In genomic region chr3:159852821-159853505, GRCh38 we compare ENCODE assay signal across 9 cellular contexts. TPM values are rescaled to one million over a fixed set of nuclear protein-coding genes. Genes with fewer than 3 reads are reported as not detected.
A peak's percentile ranks its signal among the peaks of the same experiment; 100 is the strongest.
DNase-seq lines count a peak whose midpoint lies in the region; ATAC-seq and TF ChIP-seq lines count a peak whose summit lies in the region.
"Had no signal": no experiment of that assay in that cellular context is flagged by ENCODE, and none has a peak within 500 bp of the region (broad histone marks: within the 10 kb centered on the region; RNA-seq: fewer than 3 reads in every experiment).

No MANE protein-coding gene starts in this region.

- TF ChIP-seq CTCF in BE2C (IDR thresholded peaks at IDR 0.05; ENCODE audit: low read depth, low read length) (no peak), colonic mucosa (IDR thresholded peaks at IDR 0.05) (no peak), lower lobe of right lung (IDR thresholded peaks at IDR 0.05) (no peak)

- DNase-seq in BE2C (peak; percentile 52), HPDE6-E6E7 (ENCODE audit: extremely low spot score) (peak; percentile 28), colonic mucosa (no peak), lower lobe of right lung (peak; percentile 82)
- no peak for DNase-seq in effector memory CD4-positive, alpha-beta T cell
- no peak for DNase-seq in naive thymus-derived CD8-positive, alpha-beta T cell

- POLR2A ChIA-PET in naive thymus-derived CD8-positive, alpha-beta T cell (lab: Charles Lee) = interaction anchor here (0.6 kb wide), 1 partner anchor 82 kb away, joined by 3 read pairs; no protein-coding TSS in a partner anchor

- intact Hi-C loops in colonic mucosa (cut with DNase I) (no loop called here), lower lobe of right lung (cut with DNase I) (no loop called here)

- H3K27ac Mint-ChIP-seq in naive thymus-derived CD8-positive, alpha-beta T cell = no peak overlapping the region
- H3K27ac Mint-ChIP-seq: activated naive CD8-positive, alpha-beta T cell had no signal

- H3K4me3 Mint-ChIP-seq in naive thymus-derived CD8-positive, alpha-beta T cell = no peak overlapping the region
- H3K4me3 Mint-ChIP-seq: activated naive CD8-positive, alpha-beta T cell had no signal

- ATAC-seq in lower lobe of right lung (peak; percentile 87 to 89), GM18867 (IDR thresholded peaks at IDR 0.05; ENCODE audit: unreplicated experiment) (no peak)
- no peak for ATAC-seq in naive thymus-derived CD8-positive, alpha-beta T cell

- H3K4me1 ChIP-seq in BE2C (peaks cover 51% of the 10 kb centered on the region), colonic mucosa (no peaks in the 10 kb centered on the region), lower lobe of right lung (peaks cover 73% of the 10 kb centered on the region), urinary bladder (ENCODE audit: insufficient read depth) (no peaks in the 10 kb centered on the region)
- no peaks in the 10 kb centered on the region for H3K4me1 ChIP-seq in effector memory CD4-positive, alpha-beta T cell (ENCODE audit: control insufficient read depth, insufficient read depth, low read length, poor library complexity, severe bottlenecking)

- peaks cover 4 to 16% (median 12%) of the 10 kb centered on the region in 5 donors for H3K27me3 Mint-ChIP-seq in naive thymus-derived CD8-positive, alpha-beta T cell

- H3K27me3 ChIP-seq in BE2C = no peaks in the 10 kb centered on the region
- no peaks in the 10 kb centered on the region for H3K27me3 ChIP-seq in colonic mucosa
- no peaks in the 10 kb centered on the region for H3K27me3 ChIP-seq in lower lobe of right lung (ENCODE audit: low read depth)
- no peaks in the 10 kb centered on the region for H3K27me3 ChIP-seq in effector memory CD4-positive, alpha-beta T cell (replicated peaks; ENCODE audit: control insufficient read depth, insufficient read depth, low read length, poor library complexity, severe bottlenecking)

- H3K27ac ChIP-seq in colonic mucosa (peak overlapping the region; percentile 71), lower lobe of right lung (peak overlapping the region; percentile 71), urinary bladder (ENCODE audit: low read depth) (peak overlapping the region; percentile 51)
- no peak overlapping the region for H3K27ac ChIP-seq in effector memory CD4-positive, alpha-beta T cell (ENCODE audit: insufficient read depth, low read length, poor library complexity, severe bottlenecking)

- H3K9me3 ChIP-seq in BE2C (peaks cover 3% of the 10 kb centered on the region; the same call in 1 of the 2 replicates), colonic mucosa (no peaks in the 10 kb centered on the region), lower lobe of right lung (no peaks in the 10 kb centered on the region)
- no peaks in the 10 kb centered on the region for H3K9me3 ChIP-seq in effector memory CD4-positive, alpha-beta T cell (ENCODE audit: control insufficient read depth, low read length)

- H3K9ac ChIP-seq in colonic mucosa (ENCODE audit: low read depth in 2 of 2, low read length in 2 of 2) = peak overlapping the region in 1 of 2 donors; percentile 28

- H3K36me3 ChIP-seq in BE2C (peaks cover 21% of the 10 kb centered on the region), colonic mucosa (no peaks in the 10 kb centered on the region), lower lobe of right lung (no peaks in the 10 kb centered on the region), urinary bladder (ENCODE audit: insufficient read depth) (no peaks in the 10 kb centered on the region)
- no peaks in the 10 kb centered on the region for H3K36me3 ChIP-seq in effector memory CD4-positive, alpha-beta T cell (ENCODE audit: control insufficient read depth, insufficient read depth, low read length)

- peaks cover 0 to 11% (median 4%) of the 10 kb centered on the region in 4 donors for H3K4me1 Mint-ChIP-seq in naive thymus-derived CD8-positive, alpha-beta T cell

- no peaks in the 10 kb centered on the region for H3K36me3 Mint-ChIP-seq in naive thymus-derived CD8-positive, alpha-beta T cell
- H3K36me3 Mint-ChIP-seq: activated naive CD8-positive, alpha-beta T cell had no signal

- H3K4me3 ChIP-seq in BE2C (ENCODE audit: low read depth, low read length) (peak overlapping the region; percentile 51), colonic mucosa (no peak overlapping the region), lower lobe of right lung (peak overlapping the region; percentile 34), urinary bladder (ENCODE audit: low read depth, low read length) (no peak overlapping the region)
- no peak overlapping the region for H3K4me3 ChIP-seq in effector memory CD4-positive, alpha-beta T cell (ENCODE audit: insufficient read depth, low read depth, low read length, poor library complexity, severe bottlenecking)

- 16% methylated on average over 11 of the region's 11 CpGs for WGBS in urinary bladder

- H3K9me3 Mint-ChIP-seq in naive thymus-derived CD8-positive, alpha-beta T cell = no peaks in the 10 kb centered on the region

RNA-seq across cellular contexts. Expression of gene SCHIP1, which starts 13.3 kb away (rescaled TPM):
- 317 TPM for polyA plus RNA-seq in BE2C (2012; ENCODE audit: insufficient read depth, insufficient read length, low read depth)
- total RNA-seq in colonic mucosa (1 to 10 TPM in 1 of 2 donors, under 1 TPM in 1; 0.35 to 2.5 TPM), lower lobe of right lung (12.7 TPM), urinary bladder (18.3 TPM)
- polyA plus RNA-seq in urinary bladder = 3.3 TPM
- total RNA-seq in naive thymus-derived CD8-positive, alpha-beta T cell = not detected
- polyA plus RNA-seq in naive thymus-derived CD8-positive, alpha-beta T cell = not detected

Comparison
In these comparisons a context has a peak if more than half of its experiments do, and no peak if none do; other contexts are left out.
1. DNase-seq: peak in BE2C (single experiment), HPDE6-E6E7 (single experiment) and lower lobe of right lung (single experiment); none in colonic mucosa (single experiment), effector memory CD4-positive, alpha-beta T cell (0 of 3) and naive thymus-derived CD8-positive, alpha-beta T cell (0 of 10).
2. H3K4me3 ChIP-seq: peak in BE2C (single experiment) and lower lobe of right lung (single experiment); none in colonic mucosa (single experiment), urinary bladder (single experiment) and effector memory CD4-positive, alpha-beta T cell (single experiment).
3. ATAC-seq: peak in lower lobe of right lung (2 of 2); none in naive thymus-derived CD8-positive, alpha-beta T cell (0 of 2) and GM18867 (single experiment).